ENCODE assay signal across 22 cellular contexts in genomic region chr13:44874176-44874575, GRCh38.
"Had no signal": no experiment of that assay in that cellular context is flagged by ENCODE, and none has a peak within 500 bp of the region (broad histone marks: within the 10 kb centered on the region; RNA-seq: fewer than 3 reads in every experiment).

No MANE protein-coding gene starts in this region.

- H3K36me3 ChIP-seq: heart left ventricle, prostate gland, sigmoid colon, tibial artery, upper lobe of right lung, vagina had no signal

- DNase-seq: cortex of kidney; dorsolateral prefrontal cortex; effector CD8-positive, alpha-beta T cell; foreskin melanocyte; heart left ventricle; hippocampal formation; left colon; left ventricle myocardium superior; mesendoderm; naive thymus-derived CD8-positive, alpha-beta T cell; occipital lobe; retina; sigmoid colon; small intestine; stimulated activated CD4-positive, alpha-beta T cell treated with anti-CD3 and anti-CD28 coated beads, Interleukin-12 subunit alpha, Interleukin-12 subunit beta, amount 100 ng/mL, for 4 hours; stimulated activated naive CD4-positive, alpha-beta T cell; tibial artery; upper lobe of right lung had no signal

- H3K79me2 ChIP-seq: parathyroid adenoma had no signal

- H3K9ac ChIP-seq: parathyroid adenoma had no signal

- H3K4me1 ChIP-seq: parathyroid adenoma, sigmoid colon, vagina had no signal

- H3K27ac ChIP-seq: dorsolateral prefrontal cortex, heart left ventricle, parathyroid adenoma, sigmoid colon, tibial artery, upper lobe of right lung, vagina had no signal

- FAIRE-seq: small intestine had no signal

- H3K4me3 ChIP-seq: dorsolateral prefrontal cortex, heart left ventricle, lung, prostate gland, sigmoid colon, tibial artery, upper lobe of right lung, vagina had no signal

- H3K9me3 ChIP-seq: prostate gland, upper lobe of right lung, vagina had no signal

- H3K27ac Mint-ChIP-seq: naive thymus-derived CD8-positive, alpha-beta T cell had no signal

- ATAC-seq: left colon; naive thymus-derived CD8-positive, alpha-beta T cell; upper lobe of right lung had no signal

- H3K27me3 ChIP-seq: heart left ventricle, sigmoid colon, tibial artery, upper lobe of right lung, vagina had no signal

- H3K4me3 Mint-ChIP-seq: naive thymus-derived CD8-positive, alpha-beta T cell had no signal
